In the genomic region with DNA sequence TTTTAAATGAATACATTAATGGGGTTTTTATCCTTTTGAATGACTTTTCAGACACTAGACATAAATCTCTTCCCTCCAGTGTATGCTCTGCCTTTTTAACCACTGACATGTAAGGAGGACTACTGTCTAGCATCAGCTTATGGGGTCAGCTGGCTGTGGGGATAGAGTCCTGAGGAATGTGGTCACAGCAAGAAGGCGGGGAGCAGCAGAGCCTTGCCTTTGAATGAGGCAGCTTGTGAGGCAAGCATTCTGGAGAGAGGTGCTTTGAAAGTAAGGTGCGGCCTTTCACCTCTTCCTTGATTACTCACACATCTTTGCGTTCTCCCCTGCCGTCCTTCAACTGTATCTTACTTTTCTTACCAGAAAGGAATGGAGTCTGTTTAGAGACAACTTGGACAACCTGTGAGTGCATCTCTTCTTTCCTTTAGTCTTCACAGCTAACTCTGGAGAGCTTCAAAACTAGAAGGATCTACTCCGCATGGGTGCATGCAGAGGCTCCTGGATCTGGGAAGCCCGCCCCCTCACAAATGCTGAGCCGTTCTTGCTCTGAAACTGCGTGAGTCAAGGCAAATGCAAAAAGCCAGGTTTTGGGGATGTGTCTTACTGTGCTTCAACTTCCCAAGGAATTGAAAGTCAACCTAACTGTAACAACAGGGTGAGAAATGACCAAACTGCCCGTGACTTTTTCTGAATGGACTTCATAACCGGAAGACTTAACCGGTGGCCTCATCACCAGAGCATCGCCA, we compare ENCODE assay signal across 1 cellular context.
TF ChIP-seq lines count a peak whose summit lies in the region.

No MANE protein-coding gene starts in this region.

TF ChIP-seq in WTC11, 78 proteins besides CTCF, POLR2A, EP300 and RAD21 (continued from another document):
- no peak for TF ChIP-seq PRDM15 (CRISPR knock-in tag; IDR thresholded peaks at IDR 0.05)
- TF ChIP-seq RELA (CRISPR knock-in tag; IDR thresholded peaks at IDR 0.05; ENCODE audit: borderline replicate concordance) = no peak
- TF ChIP-seq, protein P1, sequence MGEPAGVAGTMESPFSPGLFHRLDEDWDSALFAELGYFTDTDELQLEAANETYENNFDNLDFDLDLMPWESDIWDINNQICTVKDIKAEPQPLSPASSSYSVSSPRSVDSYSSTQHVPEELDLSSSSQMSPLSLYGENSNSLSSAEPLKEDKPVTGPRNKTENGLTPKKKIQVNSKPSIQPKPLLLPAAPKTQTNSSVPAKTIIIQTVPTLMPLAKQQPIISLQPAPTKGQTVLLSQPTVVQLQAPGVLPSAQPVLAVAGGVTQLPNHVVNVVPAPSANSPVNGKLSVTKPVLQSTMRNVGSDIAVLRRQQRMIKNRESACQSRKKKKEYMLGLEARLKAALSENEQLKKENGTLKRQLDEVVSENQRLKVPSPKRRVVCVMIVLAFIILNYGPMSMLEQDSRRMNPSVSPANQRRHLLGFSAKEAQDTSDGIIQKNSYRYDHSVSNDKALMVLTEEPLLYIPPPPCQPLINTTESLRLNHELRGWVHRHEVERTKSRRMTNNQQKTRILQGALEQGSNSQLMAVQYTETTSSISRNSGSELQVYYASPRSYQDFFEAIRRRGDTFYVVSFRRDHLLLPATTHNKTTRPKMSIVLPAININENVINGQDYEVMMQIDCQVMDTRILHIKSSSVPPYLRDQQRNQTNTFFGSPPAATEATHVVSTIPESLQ (CRISPR knock-in tag; IDR thresholded peaks at IDR 0.05) = no peak
- TF ChIP-seq JAZF1 (CRISPR knock-in tag; IDR thresholded peaks at IDR 0.05) = no peak
- TF ChIP-seq MAX (CRISPR knock-in tag; IDR thresholded peaks at IDR 0.05) = no peak
- no peak for TF ChIP-seq FOXP4 (CRISPR knock-in tag; IDR thresholded peaks at IDR 0.05)
- no peak for TF ChIP-seq CREB1 (CRISPR knock-in tag; IDR thresholded peaks at IDR 0.05)
- no peak for TF ChIP-seq ZNF138 (CRISPR knock-in tag; conservative IDR thresholded peaks at IDR 0.05)
- no peak for TF ChIP-seq TEAD1 (CRISPR knock-in tag; IDR thresholded peaks at IDR 0.05)
- TF ChIP-seq ELF4 (CRISPR knock-in tag; IDR thresholded peaks at IDR 0.05; ENCODE audit: low read depth) = no peak
